ENCODE assay signal across 37 cellular contexts in the genomic region with DNA sequence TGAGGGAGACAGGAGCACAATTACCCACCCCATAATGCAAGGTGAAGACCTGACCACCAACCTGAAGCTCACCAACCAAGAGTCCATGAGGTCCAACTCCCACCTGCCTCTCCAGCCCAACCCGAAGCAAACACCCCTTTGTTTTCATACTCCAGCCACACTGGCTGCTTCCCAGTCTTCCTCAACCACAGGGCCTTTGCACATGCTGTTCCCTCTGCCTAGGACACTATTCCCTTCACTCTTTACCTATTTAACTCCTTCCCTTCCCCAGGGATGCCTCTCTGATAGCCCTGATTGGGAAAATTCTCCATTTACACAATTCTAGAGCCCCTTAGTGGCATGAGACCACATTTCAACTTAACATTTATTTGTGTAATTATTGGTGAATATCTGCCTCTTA.
"Had no signal": no experiment of that assay in that cellular context is flagged by ENCODE, and none has a peak within 500 bp of the region (broad histone marks: within the 10 kb centered on the region; RNA-seq: fewer than 3 reads in every experiment).

No MANE protein-coding gene starts in this region.

- H3K27me3 Mint-ChIP-seq: activated CD4-positive, alpha-beta memory T cell treated with anti-CD3 and anti-CD28 coated beads for 36 hours; activated CD4-positive, alpha-beta T cell treated with anti-CD3 and anti-CD28 coated beads, Interleukin-2, amount 10 ng/mL, durations not matched to agents 24 days and 14 days had no signal

- H3K36me3 ChIP-seq: adrenal gland, brain microvascular endothelial cell, breast epithelium had no signal

- DNase-seq: activated CD4-positive, alpha-beta memory T cell treated with anti-CD3 and anti-CD28 coated beads for 36 hours; activated CD4-positive, alpha-beta T cell treated with anti-CD3 and anti-CD28 coated beads for 1 hour; activated CD4-positive, alpha-beta T cell treated with anti-CD3 and anti-CD28 coated beads for 36 hours; activated CD4-positive, alpha-beta T cell treated with anti-CD3 and anti-CD28 coated beads, Interleukin-2, amount 10 ng/mL, durations not matched to agents 24 days and 14 days; activated CD4-positive, alpha-beta T cell treated with anti-CD3 and anti-CD28 coated beads, Interleukin-2, amount 50 U/mL, for 1 hour; activated CD4-positive, alpha-beta T cell treated with anti-CD3 and anti-CD28 coated beads, Interleukin-2, amount 50 U/mL, for 4 hours; activated CD4-positive, CD25-positive, alpha-beta regulatory T cell; activated CD8-positive, alpha-beta memory T cell treated with anti-CD3 and anti-CD28 coated beads, Interleukin-2, amount 50 U/mL, for 4 hours; activated CD8-positive, alpha-beta T cell treated with anti-CD3 and anti-CD28 coated beads for 36 hours; activated effector memory CD4-positive, alpha-beta T cell treated with anti-CD3 and anti-CD28 coated beads, Interleukin-2, amount 50 U/mL, for 16 hours; activated gamma-delta T cell treated with Interleukin-2 at 50 U/mL for 16 hours; activated naive CD4-positive, alpha-beta T cell; activated naive CD4-positive, alpha-beta T cell treated with anti-CD3 and anti-CD28 coated beads for 36 hours; activated naive CD4-positive, alpha-beta T cell treated with anti-CD3 and anti-CD28 coated beads, Interleukin-2, amount 50 U/mL, for 16 hours; activated naive CD8-positive, alpha-beta T cell treated with anti-CD3 and anti-CD28 coated beads for 36 hours; activated T-cell treated with anti-CD3 and anti-CD28 coated beads for 4 hours; activated T-cell treated with anti-CD3 and anti-CD28 coated beads, Interleukin-2, amount 50 U/mL, for 1 hour; activated T-cell treated with anti-CD3 and anti-CD28 coated beads, Interleukin-2, amount 50 U/mL, for 4 hours; activated T-cell treated with anti-CD3 and anti-CD28 coated beads, Interleukin-2, amount 50 U/mL, for 72 hours; adrenal gland; amniotic stem cell; aorta; body of pancreas; brain microvascular endothelial cell; central memory CD4-positive, alpha-beta T cell; T-cell; T-helper 2 cell; T-helper 9 cell had no signal

- FAIRE-seq: astrocyte, TTC549 had no signal

- H3K4me1 ChIP-seq: breast epithelium had no signal

- H3K27ac Mint-ChIP-seq: activated CD4-positive, alpha-beta memory T cell treated with anti-CD3 and anti-CD28 coated beads for 36 hours; activated CD4-positive, alpha-beta T cell treated with anti-CD3 and anti-CD28 coated beads for 36 hours; activated CD4-positive, alpha-beta T cell treated with anti-CD3 and anti-CD28 coated beads, Interleukin-2, amount 10 ng/mL, durations not matched to agents 24 days and 14 days; activated CD8-positive, alpha-beta T cell treated with anti-CD3 and anti-CD28 coated beads for 36 hours; activated naive CD4-positive, alpha-beta T cell treated with anti-CD3 and anti-CD28 coated beads for 36 hours; activated naive CD4-positive, alpha-beta T cell treated with anti-CD3 and anti-CD28 coated beads, Interleukin-2, amount 50 U/mL, for 72 hours; activated naive CD8-positive, alpha-beta T cell treated with anti-CD3 and anti-CD28 coated beads for 36 hours; activated T-cell treated with anti-CD3 and anti-CD28 coated beads, Interleukin-2, amount 50 U/mL, for 72 hours; activated T-helper 1 cell treated with anti-CD3 and anti-CD28 coated beads, Interleukin-12 subunit alpha, Interleukin-12 subunit beta, Interleukin-2, Interleukin-4 antibody, amounts not matched to agents 30 ng/mL and 10 ng/mL and 1 ng/mL, durations not matched to agents 14 hours and 24 hours and 36 hours; activated T-helper 17 cell treated with anti-CD3 and anti-CD28 coated beads, Interleukin-2, amount 50 U/mL, for 72 hours; T-cell; T-helper 2 cell treated with Interferon-gamma antibody and Interleukin-4, amounts not matched to agents 5 μg/mL and 100 μg/mL, for 36 hours had no signal

- ATAC-seq: activated CD4-positive, alpha-beta T cell treated with anti-CD3 and anti-CD28 coated beads for 36 hours; activated CD4-positive, CD25-positive, alpha-beta regulatory T cell treated with anti-CD3 and anti-CD28 coated beads, Interleukin-2, amount 50 U/mL, for 24 hours; activated CD8-positive, alpha-beta T cell treated with anti-CD3 and anti-CD28 coated beads for 36 hours; activated naive CD4-positive, alpha-beta T cell treated with anti-CD3 and anti-CD28 coated beads, Interleukin-2, amount 50 U/mL, for 72 hours; activated T-cell treated with anti-CD3 and anti-CD28 coated beads, Interleukin-2, amount 50 U/mL, for 4 hours; activated T-cell treated with anti-CD3 and anti-CD28 coated beads, Interleukin-2, amount 50 U/mL, for 72 hours; activated T-helper 17 cell treated with anti-CD3 and anti-CD28 coated beads, Interleukin-2, amount 50 U/mL, for 72 hours; body of pancreas; T-cell had no signal

- H3K4me3 ChIP-seq: adrenal gland, body of pancreas, breast epithelium had no signal

- H3K9me3 ChIP-seq: adrenal gland, body of pancreas, breast epithelium had no signal

- H3K36me3 Mint-ChIP-seq: activated CD4-positive, alpha-beta memory T cell treated with anti-CD3 and anti-CD28 coated beads for 36 hours; activated naive CD4-positive, alpha-beta T cell treated with anti-CD3 and anti-CD28 coated beads, Interleukin-2, amount 50 U/mL, for 72 hours; activated naive CD8-positive, alpha-beta T cell treated with anti-CD3 and anti-CD28 coated beads for 36 hours; T-cell had no signal

- H3K27ac ChIP-seq: adrenal gland, body of pancreas, brain microvascular endothelial cell, breast epithelium, VCaP had no signal

- H3K4me3 Mint-ChIP-seq: activated CD4-positive, alpha-beta memory T cell treated with anti-CD3 and anti-CD28 coated beads for 36 hours; activated CD4-positive, alpha-beta T cell treated with anti-CD3 and anti-CD28 coated beads for 36 hours; activated CD4-positive, alpha-beta T cell treated with anti-CD3 and anti-CD28 coated beads, Interleukin-2, amount 10 ng/mL, durations not matched to agents 24 days and 14 days; activated CD8-positive, alpha-beta T cell treated with anti-CD3 and anti-CD28 coated beads for 36 hours; activated naive CD4-positive, alpha-beta T cell treated with anti-CD3 and anti-CD28 coated beads for 36 hours; activated naive CD8-positive, alpha-beta T cell treated with anti-CD3 and anti-CD28 coated beads for 36 hours; activated T-cell treated with anti-CD3 and anti-CD28 coated beads, Interleukin-2, amount 50 U/mL, for 4 hours; activated T-cell treated with anti-CD3 and anti-CD28 coated beads, Interleukin-2, amount 50 U/mL, for 72 hours; activated T-helper 1 cell treated with anti-CD3 and anti-CD28 coated beads, Interleukin-12 subunit alpha, Interleukin-12 subunit beta, Interleukin-2, Interleukin-4 antibody, amounts not matched to agents 30 ng/mL and 10 ng/mL and 1 ng/mL, durations not matched to agents 14 hours and 24 hours and 36 hours; activated T-helper 17 cell treated with anti-CD3 and anti-CD28 coated beads, Interleukin-2, amount 50 U/mL, for 72 hours; T-cell; T-helper 2 cell treated with Interferon-gamma antibody and Interleukin-4, amounts not matched to agents 5 μg/mL and 100 μg/mL, for 36 hours had no signal

- H3K4me1 Mint-ChIP-seq: activated CD4-positive, alpha-beta T cell treated with anti-CD3 and anti-CD28 coated beads for 36 hours; activated CD4-positive, alpha-beta T cell treated with anti-CD3 and anti-CD28 coated beads, Interleukin-2, amount 10 ng/mL, durations not matched to agents 24 days and 14 days; activated naive CD8-positive, alpha-beta T cell treated with anti-CD3 and anti-CD28 coated beads for 36 hours; activated T-helper 17 cell treated with anti-CD3 and anti-CD28 coated beads, Interleukin-2, amount 50 U/mL, for 72 hours; T-cell had no signal

- H3K27me3 ChIP-seq: adrenal gland, body of pancreas, brain microvascular endothelial cell, breast epithelium had no signal

- H3K9me3 Mint-ChIP-seq: activated CD4-positive, alpha-beta memory T cell treated with anti-CD3 and anti-CD28 coated beads for 36 hours; activated CD4-positive, alpha-beta T cell treated with anti-CD3 and anti-CD28 coated beads, Interleukin-2, amount 10 ng/mL, durations not matched to agents 24 days and 14 days; activated CD8-positive, alpha-beta T cell treated with anti-CD3 and anti-CD28 coated beads for 36 hours; activated naive CD4-positive, alpha-beta T cell treated with anti-CD3 and anti-CD28 coated beads for 36 hours; activated naive CD4-positive, alpha-beta T cell treated with anti-CD3 and anti-CD28 coated beads, Interleukin-2, amount 50 U/mL, for 72 hours; activated naive CD8-positive, alpha-beta T cell treated with anti-CD3 and anti-CD28 coated beads for 36 hours; activated T-cell treated with anti-CD3 and anti-CD28 coated beads, Interleukin-2, amount 50 U/mL, for 4 hours; activated T-cell treated with anti-CD3 and anti-CD28 coated beads, Interleukin-2, amount 50 U/mL, for 72 hours; activated T-helper 1 cell treated with anti-CD3 and anti-CD28 coated beads, Interleukin-12 subunit alpha, Interleukin-12 subunit beta, Interleukin-2, Interleukin-4 antibody, amounts not matched to agents 30 ng/mL and 10 ng/mL and 1 ng/mL, durations not matched to agents 14 hours and 24 hours and 36 hours; T-cell; T-helper 2 cell treated with Interferon-gamma antibody and Interleukin-4, amounts not matched to agents 5 μg/mL and 100 μg/mL, for 36 hours had no signal
